In genomic region chr11:119116235-119116594, GRCh38 we compare ENCODE assay signal across 18 cellular contexts. TPM values are rescaled to one million over a fixed set of nuclear protein-coding genes. Genes with fewer than 3 reads are reported as not detected.
DNase-seq lines count a peak whose midpoint lies in the region; ATAC-seq and TF ChIP-seq lines count a peak whose summit lies in the region.
"Had no signal": no experiment of that assay in that cellular context is flagged by ENCODE, and none has a peak within 500 bp of the region (broad histone marks: within the 10 kb centered on the region; RNA-seq: fewer than 3 reads in every experiment).

No MANE protein-coding gene starts in this region.

- H3K4me1 ChIP-seq in BLaER1 treated with 17β-estradiol and CSF1 and Interleukin-3, amounts not matched to agents 10 nM and 100 nM = peaks cover 10 to 35% (median 23%) of the 10 kb centered on the region in 10 experiments
- H3K4me1 ChIP-seq in CD8-positive, alpha-beta T cell (ENCODE audit: insufficient read depth, low read length) = peaks cover 38% of the 10 kb centered on the region
- H3K4me1 ChIP-seq in mononuclear cell (ENCODE audit: insufficient read depth, low read length) (peaks cover 44% of the 10 kb centered on the region), OCI-LY7 (ENCODE audit: insufficient read depth, low read length, poor library complexity, severe bottlenecking) (peaks cover 9% of the 10 kb centered on the region)
- H3K4me1 ChIP-seq: BE2C had no signal

- no peak overlapping the region for H2AFZ ChIP-seq in OCI-LY7 (ENCODE audit: low read length)

- H3K4me1 Mint-ChIP-seq in CD8-positive, alpha-beta T cell (ENCODE audit: low read depth) = peaks cover 33% of the 10 kb centered on the region
- H3K4me1 Mint-ChIP-seq in activated naive CD8-positive, alpha-beta T cell treated with anti-CD3 and anti-CD28 coated beads for 36 hours = peaks cover 29% of the 10 kb centered on the region

- POLR2A ChIA-PET in CD8-positive, alpha-beta T cell (lab: Charles Lee) = interaction anchor here (1.0 to 2.7 kb wide), 8 partner anchors 9 to 544 kb away, joined by 3 to 17 read pairs (median 6); partner anchors contain the start of genes ARCN1, C2CD2L, DPAGT1 and RPS25
- POLR2A ChIA-PET in OCI-LY7 (lab: Charles Lee) = interaction anchor here (1.1 kb wide), 1 partner anchor 9 kb away, joined by 3 read pairs; the partner anchor contains the start of gene C2CD2L

- H3K4me2 ChIP-seq in BLaER1 treated with 17β-estradiol and CSF1 and Interleukin-3, amounts not matched to agents 10 nM and 100 nM = peak overlapping the region in 3 of 11 experiments; percentile 49 to 59 (median 50); a peak in 6 of 22 replicates
- no peak overlapping the region for H3K4me2 ChIP-seq in OCI-LY7 (ENCODE audit: low read length)
- H3K4me2 ChIP-seq: smooth muscle cell had no signal

- TF ChIP-seq CTCF in CD8-positive, alpha-beta T cell (IDR thresholded peaks at IDR 0.05) = no peak
- TF ChIP-seq CTCF in OCI-LY7 (conservative IDR thresholded peaks at IDR 0.05; ENCODE audit: low read length) = no peak

- no peak overlapping the region for H3K4me3 ChIP-seq in BLaER1 treated with 17β-estradiol and CSF1 and Interleukin-3, amounts not matched to agents 10 nM and 100 nM
- H3K4me3 ChIP-seq in CD8-positive, alpha-beta T cell (ENCODE audit: low read depth, low read length) = peak overlapping the region; percentile 42
- H3K4me3 ChIP-seq in mononuclear cell (ENCODE audit: low read length) = peak overlapping the region; percentile 19
- H3K4me3 ChIP-seq in OCI-LY7 (ENCODE audit: low read depth, low read length, poor library complexity, severe bottlenecking) = no peak overlapping the region
- H3K4me3 ChIP-seq: smooth muscle cell had no signal

- H3K4me3 Mint-ChIP-seq in CD8-positive, alpha-beta T cell = peak overlapping the region; percentile 82
- peak overlapping the region; percentile 74 for H3K4me3 Mint-ChIP-seq in activated naive CD8-positive, alpha-beta T cell treated with anti-CD3 and anti-CD28 coated beads for 36 hours
- H3K4me3 Mint-ChIP-seq: brain had no signal

- no peaks in the 10 kb centered on the region for H3K9me2 ChIP-seq in OCI-LY7 (ENCODE audit: insufficient read depth, low read length)

- H3K9ac ChIP-seq in BLaER1 treated with 17β-estradiol and CSF1 and Interleukin-3, amounts not matched to agents 10 nM and 100 nM = 0 out of 22 replicates have a peak overlapping the region, but pooled peaks of 1 of the 11 experiments have one; percentile 19

- intact Hi-C loops in CD8-positive, alpha-beta T cell (cut with DNase I, micrococcal nuclease) = no loop called here
- intact Hi-C loops in OCI-LY7 (cut with micrococcal nuclease; ENCODE audit: unreplicated experiment) = no loop called here

- no peak for ATAC-seq in CD8-positive, alpha-beta T cell
- ATAC-seq in GM19467 (IDR thresholded peaks at IDR 0.05; ENCODE audit: unreplicated experiment) (no peak), GM19395 (IDR thresholded peaks at IDR 0.05; ENCODE audit: unreplicated experiment) (no peak)

- H3K27me3 ChIP-seq in BLaER1 treated with 17β-estradiol and CSF1 and Interleukin-3, amounts not matched to agents 10 nM and 100 nM = no peaks in the 10 kb centered on the region
- no peaks in the 10 kb centered on the region for H3K27me3 ChIP-seq in CD8-positive, alpha-beta T cell (ENCODE audit: insufficient read depth, low read length)
- no peaks in the 10 kb centered on the region for H3K27me3 ChIP-seq in mononuclear cell (ENCODE audit: insufficient read depth, low read length)
- H3K27me3 ChIP-seq: BE2C, heart left ventricle had no signal

- H3K36me3 Mint-ChIP-seq in CD8-positive, alpha-beta T cell = peaks cover 51% of the 10 kb centered on the region
- H3K36me3 Mint-ChIP-seq in activated naive CD8-positive, alpha-beta T cell treated with anti-CD3 and anti-CD28 coated beads for 36 hours = peaks cover 47% of the 10 kb centered on the region

- BruUV-seq in OCI-LY7 (replicated peaks; lab: Mats Ljungman, UMichigan) = no TSS peak

- H3K36me3 ChIP-seq in BLaER1 treated with 17β-estradiol and CSF1 and Interleukin-3, amounts not matched to agents 10 nM and 100 nM = peaks cover 54 to 71% (median 68%) of the 10 kb centered on the region in 11 experiments
- peaks cover 29% of the 10 kb centered on the region for H3K36me3 ChIP-seq in CD8-positive, alpha-beta T cell (ENCODE audit: insufficient read depth, low read length)
- peaks cover 22% of the 10 kb centered on the region for H3K36me3 ChIP-seq in OCI-LY7 (ENCODE audit: insufficient read depth, low read length)

- no peaks in the 10 kb centered on the region for H3K27me3 Mint-ChIP-seq in CD8-positive, alpha-beta T cell (ENCODE audit: low read depth)
- no peaks in the 10 kb centered on the region for H3K27me3 Mint-ChIP-seq in activated naive CD8-positive, alpha-beta T cell treated with anti-CD3 and anti-CD28 coated beads for 36 hours
- H3K27me3 Mint-ChIP-seq: brain had no signal

- no peak for DNase-seq in CD8-positive, alpha-beta T cell
- DNase-seq in activated naive CD8-positive, alpha-beta T cell treated with anti-CD3 and anti-CD28 coated beads for 36 hours = no peak
- no peak for DNase-seq in OCI-LY7 (ENCODE audit: low spot score)
- no peak for DNase-seq in activated effector memory CD4-positive, alpha-beta T cell treated with Interleukin-2 at 50 U/mL for 16 hours
- DNase-seq: activated T-cell treated with anti-CD3 and anti-CD28 coated beads, Interleukin-2, amount 50 U/mL, for 4 hours; BE2C; DND-41; islet precursor cell; KG1; NCI-H1092 treated with DMSO at 0.1 percent for 48 hours; NCI-H82 had no signal

- no peaks in the 10 kb centered on the region for H3K79me2 ChIP-seq in OCI-LY7 (ENCODE audit: insufficient read depth, low read depth, low read length)

- H3K9me3 ChIP-seq in BLaER1 treated with 17β-estradiol and CSF1 and Interleukin-3, amounts not matched to agents 10 nM and 100 nM (replicated peaks in 1 of 11) = no peaks in the 10 kb centered on the region
- H3K9me3 ChIP-seq in CD8-positive, alpha-beta T cell (ENCODE audit: low read length) = no peaks in the 10 kb centered on the region
- no peaks in the 10 kb centered on the region for H3K9me3 ChIP-seq in mononuclear cell (ENCODE audit: low read depth, low read length)
- H3K9me3 ChIP-seq in OCI-LY7 (ENCODE audit: low read length) = no peaks in the 10 kb centered on the region
- H3K9me3 ChIP-seq: BE2C, heart left ventricle had no signal

- peak overlapping the region in 6 of 11 experiments; percentile 24 to 56 (median 50); a peak in 9 of 22 replicates for H3K27ac ChIP-seq in BLaER1 treated with 17β-estradiol and CSF1 and Interleukin-3, amounts not matched to agents 10 nM and 100 nM
- peak overlapping the region; percentile 59 for H3K27ac ChIP-seq in CD8-positive, alpha-beta T cell (ENCODE audit: low read depth, low read length)
- H3K27ac ChIP-seq in OCI-LY7 (ENCODE audit: low read depth, low read length, poor library complexity, severe bottlenecking) = no peak overlapping the region

- H4K20me1 ChIP-seq in BLaER1 treated with 17β-estradiol and CSF1 and Interleukin-3, amounts not matched to agents 10 nM and 100 nM = peaks cover 0 to 5% (median 0%) of the 10 kb centered on the region in 11 experiments; a peak in 1 of 22 replicates
- H4K20me1 ChIP-seq in OCI-LY7 (ENCODE audit: insufficient read depth, low read length) = no peaks in the 10 kb centered on the region

- peak overlapping the region; percentile 96 for H3K27ac Mint-ChIP-seq in CD8-positive, alpha-beta T cell
- peak overlapping the region; percentile 96 for H3K27ac Mint-ChIP-seq in activated naive CD8-positive, alpha-beta T cell treated with anti-CD3 and anti-CD28 coated beads for 36 hours

- CTCF ChIA-PET in CD8-positive, alpha-beta T cell (lab: Charles Lee) = interaction anchor here (1.3 kb wide), 1 partner anchor 13 kb away, joined by 4 read pairs; no protein-coding TSS in a partner anchor
- CTCF ChIA-PET in OCI-LY7 (lab: Charles Lee; ENCODE audit: unreplicated experiment) = interaction anchor here (0.6 kb wide), 1 partner anchor 9 kb away, joined by 3 read pairs; no protein-coding TSS in a partner anchor

- no peaks in the 10 kb centered on the region for H3K9me3 Mint-ChIP-seq in CD8-positive, alpha-beta T cell
- H3K9me3 Mint-ChIP-seq in activated naive CD8-positive, alpha-beta T cell treated with anti-CD3 and anti-CD28 coated beads for 36 hours = no peaks in the 10 kb centered on the region
- H3K9me3 Mint-ChIP-seq: activated T-cell treated with anti-CD3 and anti-CD28 coated beads, Interleukin-2, amount 50 U/mL, for 4 hours; brain had no signal

RNA-seq across cellular contexts. Expression of gene HINFP, which starts 5.2 kb away (rescaled TPM):
- total RNA-seq in CD8-positive, alpha-beta T cell = 10 to 100 TPM; 17.0 to 19.5 TPM
- 10 to 100 TPM; 20.3 to 21.5 TPM for total RNA-seq in activated naive CD8-positive, alpha-beta T cell treated with anti-CD3 and anti-CD28 coated beads for 36 hours
- 9.1 TPM for total RNA-seq in mononuclear cell
- total RNA-seq in OCI-LY7 (2014; rRNA removed; shearing (Covaris generic)) = 18.2 and 27.7 TPM in 2 replicates
- 29.6 and 30.8 TPM in 2 replicates for total RNA-seq in OCI-LY7 (2022)

RNA-seq across cellular contexts. Expression of gene C2CD2L, which starts 9.1 kb away (rescaled TPM):
- total RNA-seq in CD8-positive, alpha-beta T cell = 10 to 100 TPM; 13.4 to 15.0 TPM
- total RNA-seq in activated naive CD8-positive, alpha-beta T cell treated with anti-CD3 and anti-CD28 coated beads for 36 hours = 10 to 100 TPM; 19.3 to 20.0 TPM
- total RNA-seq in mononuclear cell (7.5 TPM), OCI-LY7 (2022) (19.0 and 19.9 TPM in 2 replicates)
- total RNA-seq in OCI-LY7 (2014; rRNA removed; shearing (Covaris generic)) = 6.5 and 10.6 TPM in 2 replicates

RNA-seq across cellular contexts. Expression of gene DPAGT1, which starts 14.6 kb away (rescaled TPM):
- 1 to 10 TPM; 9.4 to 9.9 TPM for total RNA-seq in CD8-positive, alpha-beta T cell
- total RNA-seq in activated naive CD8-positive, alpha-beta T cell treated with anti-CD3 and anti-CD28 coated beads for 36 hours = 10 to 100 TPM; 58.3 to 63.6 TPM
- total RNA-seq in mononuclear cell = 6.7 TPM
- 31.7 and 35.8 TPM in 2 replicates for total RNA-seq in OCI-LY7 (2014; rRNA removed; shearing (Covaris generic))
- total RNA-seq in OCI-LY7 (2022) = 72.4 and 83.4 TPM in 2 replicates

RNA-seq across cellular contexts. Expression of gene HMBS, which starts 31.5 kb away (rescaled TPM):
- total RNA-seq in CD8-positive, alpha-beta T cell = 1 to 10 TPM; 5.4 to 6.4 TPM
- 10 to 100 TPM; 42.1 to 43.0 TPM for total RNA-seq in activated naive CD8-positive, alpha-beta T cell treated with anti-CD3 and anti-CD28 coated beads for 36 hours
- total RNA-seq in mononuclear cell = 2.7 TPM
- total RNA-seq in OCI-LY7 (2014; rRNA removed; shearing (Covaris generic)) = 12.1 and 12.2 TPM in 2 replicates
- 49.6 and 50.0 TPM in 2 replicates for total RNA-seq in OCI-LY7 (2022)

RNA-seq across cellular contexts. Expression of gene ABCG4, which starts 32.6 kb away (rescaled TPM):
- not detected for total RNA-seq in CD8-positive, alpha-beta T cell
- under 1 TPM; 0.12 to 0.22 TPM for total RNA-seq in activated naive CD8-positive, alpha-beta T cell treated with anti-CD3 and anti-CD28 coated beads for 36 hours
- total RNA-seq in mononuclear cell (0.10 TPM), OCI-LY7 (2022) (not detected in 2 replicates)
- total RNA-seq in OCI-LY7 (2014; rRNA removed; shearing (Covaris generic)) = not detected in 2 replicates

Comparison
In these comparisons a context has a peak if more than half of its experiments do, and no peak if none do; other contexts are left out.
1. H3K4me3 ChIP-seq: peak in CD8-positive, alpha-beta T cell (single experiment) and mononuclear cell (single experiment); none in BLaER1 treated with 17β-estradiol and CSF1 and Interleukin-3, amounts not matched to agents 10 nM and 100 nM (0 of 10) and OCI-LY7 (single experiment).